In the genomic region with DNA sequence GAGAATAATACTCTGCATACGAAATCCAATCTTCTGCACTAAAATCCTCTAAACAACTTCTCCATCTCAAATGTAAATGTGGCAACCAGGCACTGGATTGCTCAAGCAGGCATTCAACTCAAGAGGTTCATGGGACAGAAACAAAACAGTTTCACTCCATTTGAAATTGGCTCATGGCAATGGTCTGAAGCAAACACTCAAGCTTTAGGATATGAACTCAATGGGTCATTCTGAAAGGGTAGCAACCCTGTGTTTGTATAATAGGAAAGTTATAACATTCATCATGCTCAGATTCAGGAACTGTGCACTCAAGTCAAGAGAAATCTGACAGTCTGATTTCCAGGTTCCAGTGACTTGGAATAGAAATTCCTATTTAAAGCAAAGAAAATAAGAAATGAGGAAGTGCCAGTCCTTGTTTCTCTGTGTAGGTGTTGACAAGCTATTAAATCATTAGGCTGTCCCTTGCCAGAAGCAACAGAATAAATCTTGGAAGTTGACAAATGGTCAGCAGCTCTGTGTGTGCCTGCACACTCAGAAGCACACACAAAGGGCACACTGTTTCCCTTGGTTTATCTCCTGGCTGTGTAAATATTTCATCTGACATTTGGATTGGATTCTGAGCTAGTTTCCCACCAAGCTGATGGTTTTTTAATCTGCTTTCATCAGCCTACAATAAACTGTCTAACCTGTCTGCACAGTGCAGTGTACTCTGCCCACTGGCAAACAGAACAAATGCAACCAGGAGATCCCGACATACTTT, we compare ENCODE assay signal across 12 cellular contexts.
A peak's percentile ranks its signal among the peaks of the same experiment; 100 is the strongest.
DNase-seq lines count a peak whose midpoint lies in the region; ATAC-seq and TF ChIP-seq lines count a peak whose summit lies in the region.
"Had no signal": no experiment of that assay in that cellular context is flagged by ENCODE, and none has a peak within 500 bp of the region (broad histone marks: within the 10 kb centered on the region; RNA-seq: fewer than 3 reads in every experiment).

No MANE protein-coding gene starts in this region.

- H3K4me3 ChIP-seq in heart right ventricle, result no peak overlapping the region
- no peak overlapping the region for H3K4me3 ChIP-seq in WERI-Rb-1 (ENCODE audit: low read depth, low read length)
- H3K4me3 ChIP-seq: esophagus squamous epithelium, transverse colon had no signal

- no peaks in the 10 kb centered on the region for H3K36me3 ChIP-seq in heart right ventricle
- H3K36me3 ChIP-seq in WERI-Rb-1, result no peaks in the 10 kb centered on the region
- H3K36me3 ChIP-seq: esophagus squamous epithelium, transverse colon had no signal

- TF ChIP-seq CTCF in heart right ventricle (IDR thresholded peaks at IDR 0.05), result no peak
- TF ChIP-seq CTCF in WERI-Rb-1 (IDR thresholded peaks at IDR 0.05; ENCODE audit: low read depth, low read length), result no peak

- no peaks in the 10 kb centered on the region for H3K9me3 ChIP-seq in heart right ventricle
- no peaks in the 10 kb centered on the region for H3K9me3 ChIP-seq in WERI-Rb-1 (ENCODE audit: severe bottlenecking)
- H3K9me3 ChIP-seq: esophagus squamous epithelium, transverse colon had no signal

- intact Hi-C loops in heart right ventricle (cut with DNase I) (loop anchor here in 1 of 10 donors (10.0 kb wide), 1 partner anchor 163 kb away; no protein-coding TSS in a partner anchor), sciatic nerve (cut with DNase I) (no loop called here)

- ATAC-seq in heart right ventricle (peak; percentile 47 to 76 (median 58)), sciatic nerve (peak; percentile 89)

- peaks cover 0 to 19% (median 0%) of the 10 kb centered on the region in 7 donors for H3K27me3 ChIP-seq in heart right ventricle
- peaks cover 3% of the 10 kb centered on the region for H3K27me3 ChIP-seq in WERI-Rb-1 (ENCODE audit: insufficient read depth, low read depth, severe bottlenecking)
- H3K27me3 ChIP-seq: esophagus squamous epithelium, transverse colon had no signal

- H3K4me1 ChIP-seq in heart right ventricle, result peaks cover 0 to 12% (median 0%) of the 10 kb centered on the region in 9 donors
- H3K4me1 ChIP-seq: transverse colon had no signal

- peak overlapping the region in 1 of 10 donors; percentile 48 for H3K27ac ChIP-seq in heart right ventricle
- no peak overlapping the region for H3K27ac ChIP-seq in WERI-Rb-1
- H3K27ac ChIP-seq: transverse colon had no signal

- in situ Hi-C loops in G401 (cut with HindIII; ENCODE audit: low sequenced_read_pairs), result no loop called here

- 56 to 65% methylated on average over 2 of the region's 2 CpGs for WGBS in heart right ventricle, 2 donors

- DNase-seq in NCI-H146 (lab: John Stamatoyannopoulos, UW) (peak; percentile 10), NCI-H146 treated with DMSO at 0.1 percent for 48 hours (lab: John Stamatoyannopoulos, UW; ENCODE audit: unreplicated experiment) (no peak), SHP77 treated with DMSO at 0.1 percent for 48 hours (lab: John Stamatoyannopoulos, UW) (peak; percentile 11), heart right ventricle (no peak), sciatic nerve (ENCODE audit: low spot score) (no peak), G401 (ENCODE audit: low spot score) (no peak), DMS53 treated with DMSO at 0.1 percent for 48 hours (lab: John Stamatoyannopoulos, UW; ENCODE audit: unreplicated experiment) (no peak), WERI-Rb-1 (no peak)
- DNase-seq: activated naive CD4-positive, alpha-beta T cell; esophagus squamous epithelium; NCI-H526; transverse colon had no signal

Comparison
In these comparisons a context has a peak if more than half of its experiments do, and no peak if none do; other contexts are left out.
1. DNase-seq: peak in NCI-H146 (single experiment) and SHP77 treated with DMSO at 0.1 percent for 48 hours (single experiment); none in NCI-H146 treated with DMSO at 0.1 percent for 48 hours (single experiment), heart right ventricle (0 of 2), sciatic nerve (single experiment), G401 (single experiment), DMS53 treated with DMSO at 0.1 percent for 48 hours (single experiment) and WERI-Rb-1 (single experiment).